ENCODE assay signal across 32 cellular contexts in genomic region chr1:22436948-22437347, GRCh38. TPM values are rescaled to one million over a fixed set of nuclear protein-coding genes. Genes with fewer than 3 reads are reported as not detected.
DNase-seq lines count a peak whose midpoint lies in the region; ATAC-seq, FAIRE-seq and TF ChIP-seq lines count a peak whose summit lies in the region.
"Had no signal": no experiment of that assay in that cellular context is flagged by ENCODE, and none has a peak within 500 bp of the region (broad histone marks: within the 10 kb centered on the region; RNA-seq: fewer than 3 reads in every experiment).

No MANE protein-coding gene starts in this region.

- TF ChIP-seq RAD21 in HepG2 (CRISPR knock-in tag; IDR thresholded peaks at IDR 0.05), result no peak
- TF ChIP-seq RAD21 in K562 (CRISPR knock-in tag; conservative IDR thresholded peaks at IDR 0.05 in 1 of 2, IDR thresholded peaks at IDR 0.05 in 1 of 2), result no peak

- TF ChIP-seq EP300 in HepG2 (IDR thresholded peaks at IDR 0.05; ENCODE audit: low read depth in 2 of 2, low read length in 2 of 2) (no peak), HepG2 (CRISPR knock-in tag; IDR thresholded peaks at IDR 0.05; ENCODE audit: borderline replicate concordance) (no peak), K562 (IDR thresholded peaks at IDR 0.05; ENCODE audit: low read length) (no peak)

- BruUV-seq in HepG2 (replicated peaks; lab: Mats Ljungman, UMichigan), result no TSS peak
- BruUV-seq in K562 (replicated peaks; lab: Mats Ljungman, UMichigan), result no TSS peak

- no peaks in the 10 kb centered on the region for H3K36me3 ChIP-seq in HepG2 (replicated peaks in 1 of 2; ENCODE audit: control insufficient read depth in 1 of 2, insufficient read depth in 2 of 2, low read length in 2 of 2)
- H3K36me3 ChIP-seq in right lobe of liver, result no peaks in the 10 kb centered on the region
- H3K36me3 ChIP-seq in HEK293 (ENCODE audit: control insufficient read depth in 2 of 2, insufficient read depth in 1 of 2, low read length in 2 of 2), result no peaks in the 10 kb centered on the region
- H3K36me3 ChIP-seq in K562 (ENCODE audit: control insufficient read depth, insufficient read depth, low read length), result no peaks in the 10 kb centered on the region
- H3K36me3 ChIP-seq: BE2C, BLaER1 had no signal

- H3K9ac ChIP-seq in HepG2 (ENCODE audit: insufficient read depth, low read depth, low read length) (no peak overlapping the region), K562 (ENCODE audit: insufficient read depth in 1 of 2, low read depth in 2 of 2, low read length in 2 of 2) (no peak overlapping the region)
- H3K9ac ChIP-seq: BLaER1; BLaER1 treated with 17β-estradiol and CSF1 and Interleukin-3, amounts not matched to agents 10 nM and 100 nM had no signal

- peaks cover 6% of the 10 kb centered on the region for H3K4me1 ChIP-seq in HepG2 (ENCODE audit: insufficient read depth, low read length)
- no peaks in the 10 kb centered on the region for H3K4me1 ChIP-seq in right lobe of liver
- no peaks in the 10 kb centered on the region for H3K4me1 ChIP-seq in HEK293 (ENCODE audit: control insufficient read depth, insufficient read depth, low read length)
- H3K4me1 ChIP-seq in K562 (replicated peaks in 1 of 2; ENCODE audit: control insufficient read depth in 2 of 2, insufficient read depth in 2 of 2, low read length in 2 of 2), result no peaks in the 10 kb centered on the region
- H3K4me1 ChIP-seq: A549; BE2C; BLaER1; BLaER1 treated with 17β-estradiol and CSF1 and Interleukin-3, amounts not matched to agents 10 nM and 100 nM had no signal

- H3K4me2 ChIP-seq in HepG2 (ENCODE audit: low read depth, low read length), result no peak overlapping the region
- H3K4me2 ChIP-seq in K562 (ENCODE audit: insufficient read depth, low read length), result no peak overlapping the region
- H3K4me2 ChIP-seq: A549; BLaER1; BLaER1 treated with 17β-estradiol and CSF1 and Interleukin-3, amounts not matched to agents 10 nM and 100 nM had no signal

- 85% methylated on average over 2 of the region's 2 CpGs for WGBS in HepG2 (ENCODE audit: low lambda C conversion rate)
- WGBS in right lobe of liver (ENCODE audit: insufficient coverage, low coverage, low lambda C conversion rate, missing lambda C conversion rate), result 61% methylated on average over 2 of the region's 2 CpGs
- 3% methylated on average over 2 of the region's 2 CpGs for WGBS in K562 (ENCODE audit: insufficient coverage, low coverage, missing lambda C conversion rate)

- intact Hi-C loops in HepG2 (cut with micrococcal nuclease; ENCODE audit: unreplicated experiment), result no loop called here
- intact Hi-C loops in right lobe of liver (cut with DNase I), result no loop called here
- intact Hi-C loops in K562 (cut with micrococcal nuclease), result no loop called here

- H3K79me2 ChIP-seq in HepG2 (ENCODE audit: insufficient read depth, low read length) (no peaks in the 10 kb centered on the region), K562 (ENCODE audit: control insufficient read depth, insufficient read depth, low read length) (no peaks in the 10 kb centered on the region)

- POLR2A ChIA-PET in HepG2 (lab: Yijun Ruan, JAX), result no interaction called here
- POLR2A ChIA-PET in HEK293 (lab: Yijun Ruan, JAX), result no interaction called here
- POLR2A ChIA-PET in K562 (lab: Yijun Ruan, JAX), result no interaction called here

- H3K9me3 ChIP-seq in HepG2 (ENCODE audit: low read length), result peaks cover 19% of the 10 kb centered on the region; the same call in 1 of the 2 replicates
- peaks cover 0 to 6% (median 0%) of the 10 kb centered on the region in 4 donors for H3K9me3 ChIP-seq in right lobe of liver
- H3K9me3 ChIP-seq in HEK293 (ENCODE audit: control insufficient read depth, insufficient read depth, low read depth, low read length), result no peaks in the 10 kb centered on the region
- H3K9me3 ChIP-seq in K562 (replicated peaks; ENCODE audit: control insufficient read depth, insufficient read depth, low read depth, low read length), result peaks cover 4% of the 10 kb centered on the region; the same call in 1 of the 2 replicates
- H3K9me3 ChIP-seq: BE2C had no signal

- DNase-seq in HepG2 (ENCODE audit: low spot score) (no peak), right lobe of liver (no peak), K562 (ENCODE audit: extremely low read depth in 1 of 4, low spot score in 3 of 4) (no peak), NK-92 (lab: John Stamatoyannopoulos, UW; ENCODE audit: unreplicated experiment) (no peak), LoVo (ENCODE audit: low spot score) (no peak)
- DNase-seq: 8988T; ACHN; BE2C; C1 segment of cervical spinal cord; Caco-2; Calu3; CD4-positive, alpha-beta memory T cell; CD4-positive, alpha-beta T cell; CD4-positive, CD25-positive, alpha-beta regulatory T cell; CD8-positive, alpha-beta memory T cell; CD8-positive, alpha-beta T cell; COR-L47; DMS 273 treated with DMSO at 0.1 percent for 48 hours; DMS153; DMS53; DMS79; DMS79 treated with DMSO at 0.1 percent for 48 hours; DND-41; EL had no signal

- H3K9me1 ChIP-seq in K562 (ENCODE audit: control insufficient read depth, insufficient read depth, low read length), result no peaks in the 10 kb centered on the region

- H3K27me3 ChIP-seq in HepG2 (ENCODE audit: control insufficient read depth in 1 of 2, insufficient read depth in 2 of 2, low read length in 2 of 2) (no peaks in the 10 kb centered on the region), right lobe of liver (no peaks in the 10 kb centered on the region), K562 (ENCODE audit: control insufficient read depth in 2 of 2, insufficient read depth in 2 of 2, low read length in 2 of 2) (peaks cover 3 to 5% of the 10 kb centered on the region in 2 experiments; a peak in 2 of 5 replicates)
- H3K27me3 ChIP-seq: BE2C; BLaER1; BLaER1 treated with 17β-estradiol and CSF1 and Interleukin-3, amounts not matched to agents 10 nM and 100 nM had no signal

- TF ChIP-seq POLR2A in HepG2 (IDR thresholded peaks at IDR 0.05; ENCODE audit: insufficient read depth in 1 of 2, low read depth in 2 of 2, low read length in 2 of 2) (no peak), right lobe of liver (IDR thresholded peaks at IDR 0.05) (no peak), K562 (conservative IDR thresholded peaks at IDR 0.05) (no peak)

- no peak for TF ChIP-seq CTCF in HepG2 (CRISPR knock-in tag; IDR thresholded peaks at IDR 0.05)
- no peak for TF ChIP-seq CTCF in right lobe of liver (IDR thresholded peaks at IDR 0.05)
- TF ChIP-seq CTCF in HEK293 (tag by site-specific recombination; IDR thresholded peaks at IDR 0.05), result no peak
- TF ChIP-seq CTCF in K562 (IDR thresholded peaks at IDR 0.05 in 2 of 3, conservative IDR thresholded peaks at IDR 0.05 in 1 of 3; ENCODE audit: insufficient read depth in 2 of 3, low read depth in 1 of 3, low read length in 3 of 3), result no peak

- no peaks in the 10 kb centered on the region for H4K20me1 ChIP-seq in HepG2 (ENCODE audit: insufficient read depth, low read length)
- no peaks in the 10 kb centered on the region for H4K20me1 ChIP-seq in K562 (replicated peaks; ENCODE audit: control insufficient read depth, insufficient read depth, low read length)
- H4K20me1 ChIP-seq: BLaER1; BLaER1 treated with 17β-estradiol and CSF1 and Interleukin-3, amounts not matched to agents 10 nM and 100 nM had no signal

- H3K4me3 ChIP-seq in HepG2 (replicated peaks in 1 of 3; ENCODE audit: insufficient read depth in 1 of 3, low read depth in 2 of 3, low read length in 3 of 3), result no peak overlapping the region
- no peak overlapping the region for H3K4me3 ChIP-seq in right lobe of liver
- no peak overlapping the region for H3K4me3 ChIP-seq in HEK293 (ENCODE audit: low read depth, low read length)
- no peak overlapping the region for H3K4me3 ChIP-seq in K562
- H3K4me3 ChIP-seq: A549; BLaER1; BLaER1 treated with 17β-estradiol and CSF1 and Interleukin-3, amounts not matched to agents 10 nM and 100 nM had no signal

- no peak overlapping the region for H2AFZ ChIP-seq in HepG2 (ENCODE audit: low read length)
- no peak overlapping the region for H2AFZ ChIP-seq in K562 (ENCODE audit: low read depth, low read length)

- H3K27ac ChIP-seq in HepG2 (ENCODE audit: extremely low read length, insufficient read depth, low read length) (no peak overlapping the region), right lobe of liver (no peak overlapping the region), HEK293 (ENCODE audit: extremely low read depth, low read depth, low read length) (no peak overlapping the region), K562 (ENCODE audit: extremely low read depth, low read depth, low read length) (no peak overlapping the region)
- H3K27ac ChIP-seq: 22Rv1; A549; BLaER1; BLaER1 treated with 17β-estradiol and CSF1 and Interleukin-3, amounts not matched to agents 10 nM and 100 nM; C4-2B had no signal

- in situ Hi-C loops in HepG2 (cut with HindIII; ENCODE audit: extremely low pct_ligation_motif_present, low pct_unique_long_range_greater_than_20kb) (no loop called here), K562 (cut with MboI) (no loop called here)

- CTCF ChIA-PET in HepG2 (lab: Yijun Ruan, JAX; ENCODE audit: low intra/inter-chr PET ratio, low total read pairs) (no interaction called here), HEK293 (lab: Yijun Ruan, JAX) (interaction anchor here (0.6 kb wide), 2 partner anchors 12 to 203 kb away, joined by 3 read pairs; no protein-coding TSS in a partner anchor), K562 (lab: Yijun Ruan, JAX; ENCODE audit: low intra/inter-chr PET ratio) (no interaction called here)

- FAIRE-seq in HepG2 (lab: Jason Lieb, UNC) (no peak), K562 (lab: Jason Lieb, UNC) (no peak)
- FAIRE-seq: A204.1, A549, D721Med had no signal

- no peak for ATAC-seq in HepG2
- no peak for ATAC-seq in right lobe of liver
- no peak for ATAC-seq in K562
- ATAC-seq: A549; CD8-positive, alpha-beta T cell had no signal

RNA-seq across cellular contexts. Expression of gene ZBTB40, which starts 14.7 kb away (rescaled TPM):
- total RNA-seq in HepG2 (2016; rRNA removed; fragmentation: Illumina TruSeq; extraction: Trizol) (14.7 and 16.5 TPM in 2 replicates), right lobe of liver (1 to 10 TPM; 6.2 to 7.6 (median 7.0) TPM), K562 (2014; rRNA removed) (16.3 and 18.7 TPM in 2 replicates), K562 (2014; rRNA removed; fragmentation: Illumina TruSeq; extraction: Trizol) (18.0 and 18.8 TPM in 2 replicates), K562 (2015; rRNA removed; fragmentation: Illumina TruSeq; extraction: Trizol) (21.9 and 22.3 TPM in 2 replicates), K562 (2021) (25.3 and 26.0 TPM in 2 replicates)
- 19.7 and 21.4 TPM in 2 replicates for total RNA-seq in HepG2 (2016; cell fraction: cytosol; rRNA removed; fragmentation: Illumina TruSeq; extraction: Trizol; ENCODE audit: low read depth)
- 12.3 and 15.2 TPM in 2 replicates for total RNA-seq in HepG2 (2016; cell fraction: insoluble cytoplasmic fraction; rRNA removed; fragmentation: Illumina TruSeq; extraction: Trizol)
- total RNA-seq in HepG2 (2016; cell fraction: membrane; rRNA removed; fragmentation: Illumina TruSeq; extraction: Trizol), result 9.5 and 11.9 TPM in 2 replicates
- 27.6 and 28.2 TPM in 2 replicates for total RNA-seq in HepG2 (2016; cell fraction: nucleus; rRNA removed; fragmentation: Illumina TruSeq; extraction: Trizol)
- polyA plus RNA-seq in HepG2 (2011; rRNA removed) (8.8 and 10.5 TPM in 2 replicates), K562 (2011; rRNA removed) (11.1 and 12.3 TPM in 2 replicates), K562 (2014; fragmentation: Illumina TruSeq; extraction: Trizol) (20.1 and 22.9 TPM in 2 replicates), K562 (2014; fragmentation: Nextera tagmentation; extraction: Ambion mirVana) (1 to 10 TPM; 2.6 to 5.1 TPM), K562 (2014; rRNA removed) (21.2 and 21.8 TPM in 2 replicates)
- polyA plus RNA-seq in HepG2 (2011; cell fraction: cytosol; rRNA removed), result 2.8 and 2.9 TPM in 2 replicates
- 58.3 and 61.4 TPM in 2 replicates for polyA plus RNA-seq in HepG2 (2011; cell fraction: nucleus; rRNA removed)
- 9.2 and 10.4 TPM in 2 replicates for polyA plus RNA-seq in HepG2 (2012)
- polyA plus RNA-seq in HepG2 (2016; cell fraction: cytosol; fragmentation: Illumina TruSeq; extraction: Trizol; ENCODE audit: low read depth), result 0.26 and 0.31 TPM in 2 replicates
- polyA plus RNA-seq in HepG2 (2016; cell fraction: insoluble cytoplasmic fraction; fragmentation: Illumina TruSeq; extraction: Trizol; ENCODE audit: low read depth), result 4.9 and 6.4 TPM in 2 replicates
- polyA plus RNA-seq in HepG2 (2016; cell fraction: membrane; fragmentation: Illumina TruSeq; extraction: Trizol; ENCODE audit: low read depth), result 0.66 TPM in 2 replicates
- polyA plus RNA-seq in HepG2 (2016; cell fraction: nucleus; fragmentation: Illumina TruSeq; extraction: Trizol; ENCODE audit: insufficient read depth, low read depth), result 40.6 and 43.4 TPM in 2 replicates
- 16.1 and 26.2 TPM in 2 replicates for polyA minus RNA-seq in HepG2 (2011; rRNA and poly(A)+ RNA removed; ENCODE audit: low replicate concordance)
- 5.2 and 5.8 TPM in 2 replicates for polyA minus RNA-seq in HepG2 (2011; cell fraction: cytosol; rRNA and poly(A)+ RNA removed)
- 25.9 and 28.1 TPM in 2 replicates for polyA minus RNA-seq in HepG2 (2011; cell fraction: nucleus; rRNA and poly(A)+ RNA removed)
- total RNA-seq in K562 (2011; cell fraction: chromatin; rRNA removed; ENCODE audit: low replicate concordance), result 58.0 and 66.5 TPM in 2 replicates
- 22.5 and 26.7 TPM in 2 replicates for total RNA-seq in K562 (2011; cell fraction: nucleolus; rRNA removed)
- 28.2 and 29.6 TPM in 2 replicates for total RNA-seq in K562 (2011; cell fraction: nucleoplasm; rRNA removed)
- polyA plus RNA-seq in K562 (2011; cell fraction: cytosol; rRNA removed), result 7.7 and 9.6 TPM in 2 replicates
- polyA plus RNA-seq in K562 (2011; cell fraction: nucleus; rRNA removed), result 54.9 and 86.0 TPM in 2 replicates
- polyA plus RNA-seq in K562 (2012), result 14.2 and 17.0 TPM in 2 replicates
- polyA minus RNA-seq in K562 (2011; rRNA and poly(A)+ RNA removed), result 17.6 and 19.0 TPM in 2 replicates
- polyA minus RNA-seq in K562 (2011; cell fraction: cytosol; rRNA and poly(A)+ RNA removed), result 8.6 and 10.1 TPM in 2 replicates
- 18.2 and 27.2 TPM in 2 replicates for polyA minus RNA-seq in K562 (2011; cell fraction: nucleus; rRNA and poly(A)+ RNA removed)

Comparison
In these comparisons a context has a peak if more than half of its experiments do, and no peak if none do; other contexts are left out.
1. Of the 241 proteins assayed by ChIP-seq in both HepG2 and K562: peak only in HepG2: none; only in K562: JUND; in both: none; in neither: 236; mixed calls (peak in some experiments, not most) for 4.